8 cellular contexts compared by ENCODE assay signal in genomic region chrX:53421772-53422090, GRCh38. TPM values are rescaled to one million over a fixed set of nuclear protein-coding genes. Genes with fewer than 3 reads are reported as not detected.
DNase-seq lines count a peak whose midpoint lies in the region; ATAC-seq and TF ChIP-seq lines count a peak whose summit lies in the region.

No MANE protein-coding gene starts in this region.

- H3K4me3 ChIP-seq in HUES64 (ENCODE audit: low read length) (peak overlapping the region; percentile 89), left lung (peak overlapping the region; percentile 57 to 81), thyroid gland (replicated peaks in 1 of 3) (peak overlapping the region in 2 of 3 donors; percentile 59 to 60)

- peak overlapping the region; percentile 98 for H3K9ac ChIP-seq in HUES64 (ENCODE audit: low read depth, low read length)

- peaks cover 0 to 3% (median 0%) of the 10 kb centered on the region in 7 donors for H3K9me3 Mint-ChIP-seq in CD14-positive monocyte

- H3K9me3 ChIP-seq in HUES64 (ENCODE audit: insufficient read depth, low read depth, low read length) (no peaks in the 10 kb centered on the region), left lung (no peaks in the 10 kb centered on the region), thyroid gland (no peaks in the 10 kb centered on the region)

- peaks cover 4% of the 10 kb centered on the region; the same call in 1 of the 2 replicates for H3K4me1 ChIP-seq in HUES64 (ENCODE audit: insufficient read depth, low read length)
- H3K4me1 ChIP-seq in left lung = peaks cover 9 to 19% of the 10 kb centered on the region in 2 donors
- peaks cover 8 to 20% of the 10 kb centered on the region in 2 donors for H3K4me1 ChIP-seq in thyroid gland

- peak overlapping the region; percentile 85 to 89 for H3K4me3 Mint-ChIP-seq in CD14-positive monocyte

- H3K27me3 ChIP-seq in HUES64 (ENCODE audit: insufficient read depth, low read length) = no peaks in the 10 kb centered on the region
- H3K27me3 ChIP-seq in left lung = no peaks in the 10 kb centered on the region
- H3K27me3 ChIP-seq in thyroid gland = no peaks in the 10 kb centered on the region

- peak overlapping the region; percentile 99 for H3K27ac ChIP-seq in HUES64 (ENCODE audit: low read depth, low read length)
- peak overlapping the region; percentile 87 to 90 for H3K27ac ChIP-seq in left lung
- peak overlapping the region; percentile 78 to 87 (median 78) for H3K27ac ChIP-seq in thyroid gland

- DNase-seq in CD14-positive monocyte (ENCODE audit: low spot score) (no peak), amniotic stem cell (lab: John Stamatoyannopoulos, UW) (peak; percentile 63), left lung (no peak), thyroid gland (no peak), middle frontal gyrus (ENCODE audit: extremely low spot score, low spot score) (no peak)
- DNase-seq in activated CD4-positive, alpha-beta T cell treated with anti-CD3 and anti-CD28 coated beads, Interleukin-2, amount 50 U/mL, for 48 hours = no peak

- ATAC-seq in GM19397 (IDR thresholded peaks at IDR 0.05; ENCODE audit: unreplicated experiment) (peak; percentile 22), left lung (peak; percentile 41)

- H3K4me1 Mint-ChIP-seq in CD14-positive monocyte = peaks cover 23% of the 10 kb centered on the region

- TF ChIP-seq CTCF in CD14-positive monocyte (IDR thresholded peaks at IDR 0.05) (no peak), left lung (IDR thresholded peaks at IDR 0.05) (no peak), thyroid gland (IDR thresholded peaks at IDR 0.05) (no peak)

- H3K27me3 Mint-ChIP-seq in CD14-positive monocyte (ENCODE audit: low read depth in 3 of 3) = peaks cover 0 to 5% (median 0%) of the 10 kb centered on the region in 3 donors

- H3K36me3 ChIP-seq in HUES64 (ENCODE audit: insufficient read depth, low read length) (peaks cover 11% of the 10 kb centered on the region; the same call in 1 of the 2 replicates), left lung (no peaks in the 10 kb centered on the region), thyroid gland (no peaks in the 10 kb centered on the region)

- H3K36me3 Mint-ChIP-seq in CD14-positive monocyte = peaks cover 5 to 9% of the 10 kb centered on the region in 2 donors

- H3K27ac Mint-ChIP-seq in CD14-positive monocyte = peak overlapping the region; percentile 91 to 97 (median 95)

- WGBS in HUES64 = under 1% methylated on average over 15 of the region's 15 CpGs
- 0 to 1% methylated on average over 10 to 12 of the region's 15 CpGs for WGBS in thyroid gland, 2 donors

- no peak for TF ChIP-seq POLR2A in thyroid gland (IDR thresholded peaks at IDR 0.05)

- intact Hi-C loops in CD14-positive monocyte (cut with micrococcal nuclease) = no loop called here
- intact Hi-C loops in left lung (cut with DNase I) = no loop called here
- intact Hi-C loops in thyroid gland (cut with DNase I) = loop anchor here (10.0 kb wide), 1 partner anchor 197 kb away; the partner anchor contains the start of gene KDM5C

RNA-seq across cellular contexts. Expression of gene SMC1A, which starts 0.7 kb away (rescaled TPM):
- 10 to 100 TPM; 25.6 to 53.2 TPM for polyA plus RNA-seq in CD14-positive monocyte
- 55.5 TPM for polyA plus RNA-seq in HUES64 (2013, experiment 1 of 2)
- polyA plus RNA-seq in HUES64 (2013, experiment 2 of 2) = 72.0 TPM
- 10 to 100 TPM; 59.6 to 69.4 TPM for total RNA-seq in left lung
- total RNA-seq in thyroid gland = 10 to 100 TPM; 35.0 to 43.7 (median 36.9) TPM

RNA-seq across cellular contexts. Expression of gene RIBC1, which starts 0.9 kb away (rescaled TPM):
- under 1 TPM in 1 of 2 donors, not detected in 1; 0.31 TPM for polyA plus RNA-seq in CD14-positive monocyte
- 0.85 TPM for polyA plus RNA-seq in HUES64 (2013, experiment 1 of 2)
- polyA plus RNA-seq in HUES64 (2013, experiment 2 of 2) = 1.1 TPM
- total RNA-seq in left lung (1 to 10 TPM; 1.9 TPM), thyroid gland (1 to 10 TPM; 1.4 to 3.8 (median 3.0) TPM)

RNA-seq across cellular contexts. Expression of gene HSD17B10, which starts 12.4 kb away (rescaled TPM):
- 100 to 1,000 TPM; 136 to 163 TPM for polyA plus RNA-seq in CD14-positive monocyte
- 95.6 TPM for polyA plus RNA-seq in HUES64 (2013, experiment 1 of 2)
- 84.1 TPM for polyA plus RNA-seq in HUES64 (2013, experiment 2 of 2)
- total RNA-seq in left lung (10 to 100 TPM; 68.4 to 81.0 TPM), thyroid gland (100 to 1,000 TPM in 2 of 4 donors, 10 to 100 TPM in 2; 88.8 to 122 (median 104) TPM)
